ENCODE assay signal across 11 cellular contexts in the genomic region with DNA sequence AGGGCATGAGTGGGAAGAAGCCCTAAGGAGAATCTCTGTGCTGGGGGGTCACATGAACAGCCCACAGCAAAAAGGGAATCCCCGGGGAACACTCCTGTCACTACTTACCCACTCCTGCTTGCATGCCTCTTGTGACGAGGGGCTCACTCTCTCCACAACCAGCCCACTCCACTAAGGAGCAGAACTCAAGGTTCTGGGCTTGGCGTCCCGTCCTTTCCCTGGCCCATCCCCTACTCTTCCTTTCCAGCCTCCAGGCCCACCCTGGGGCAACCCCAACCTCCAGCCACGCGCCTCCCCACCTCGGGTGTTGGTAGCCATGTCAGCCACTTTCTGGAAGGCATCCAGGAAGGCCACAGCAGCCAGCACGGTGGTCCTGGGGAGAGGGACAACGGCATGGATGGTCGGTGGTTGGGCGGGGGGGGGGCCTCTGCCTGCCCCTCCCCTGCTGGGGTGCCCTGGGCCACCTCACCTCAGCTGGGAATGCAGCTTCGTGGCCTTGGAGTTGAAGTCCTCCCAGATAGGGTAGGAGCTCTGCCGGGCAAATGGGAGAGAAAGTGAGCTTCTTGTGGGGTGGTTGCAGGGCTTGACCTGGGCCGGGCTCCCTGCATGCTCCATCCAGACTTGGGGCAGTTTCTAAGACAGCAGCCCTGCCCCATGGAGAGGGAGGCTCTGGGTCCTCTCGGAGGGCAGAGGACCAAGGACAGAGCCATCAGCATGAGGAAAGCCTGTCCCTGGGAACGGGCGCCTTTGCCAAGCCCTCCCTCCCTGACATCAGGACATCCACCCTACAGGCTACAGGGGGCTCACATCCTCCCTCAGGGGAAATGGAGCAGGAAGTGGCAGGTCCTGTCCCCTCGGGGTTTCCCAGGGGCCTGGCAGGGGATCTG. TPM values are rescaled to one million over a fixed set of nuclear protein-coding genes. Genes with fewer than 3 reads are reported as not detected.
DNase-seq lines count a peak whose midpoint lies in the region; ATAC-seq and TF ChIP-seq lines count a peak whose summit lies in the region.
"Had no signal": no experiment of that assay in that cellular context is flagged by ENCODE, and none has a peak within 500 bp of the region (broad histone marks: within the 10 kb centered on the region; RNA-seq: fewer than 3 reads in every experiment).

No MANE protein-coding gene starts in this region.

- H3K9me3 ChIP-seq in SK-N-SH (no peaks in the 10 kb centered on the region), fibroblast of lung (ENCODE audit: control insufficient read depth, insufficient read depth, low read depth, low read length) (no peaks in the 10 kb centered on the region), osteoblast (ENCODE audit: low read depth, low read length) (no peaks in the 10 kb centered on the region), uterus (no peaks in the 10 kb centered on the region)

- intact Hi-C loops in uterus (cut with DNase I; ENCODE audit: low total_unique reads) = loop anchor here (2.0 kb wide), 1 partner anchor 90 kb away; no protein-coding TSS in a partner anchor
- intact Hi-C loops in activated T-helper 1 cell treated with anti-CD3 and anti-CD28 coated beads, Interleukin-12 subunit alpha, Interleukin-12 subunit beta, Interleukin-2, Interleukin-4 antibody, amounts not matched to agents 30 ng/mL and 10 ng/mL and 1 ng/mL, durations not matched to agents 14 hours and 24 hours and 36 hours (cut with micrococcal nuclease) = loop anchor here (1.0 kb wide), 1 partner anchor 91 kb away; no protein-coding TSS in a partner anchor

- H3K27ac ChIP-seq in SK-N-SH (ENCODE audit: low read depth in 2 of 2, low read length in 1 of 2) = no peak overlapping the region; a peak in 1 of 4 replicates
- H3K27ac ChIP-seq in fibroblast of lung (ENCODE audit: insufficient read depth, low read length) = peak overlapping the region; percentile 78
- peak overlapping the region; percentile 63 for H3K27ac ChIP-seq in osteoblast (ENCODE audit: low read depth, low read length)
- peak overlapping the region; percentile 85 to 97 for H3K27ac ChIP-seq in uterus

- H3K9ac ChIP-seq in SK-N-SH = no peak overlapping the region
- H3K9ac ChIP-seq in fibroblast of lung (ENCODE audit: insufficient read depth, low read length) = peak overlapping the region; percentile 62

- ATAC-seq in SK-N-SH treated with all-trans-retinoic acid at 6 μM for 48 hours = no peak
- ATAC-seq: activated naive CD8-positive, alpha-beta T cell treated with anti-CD3 and anti-CD28 coated beads, Interleukin-2, amount 50 U/mL, for 24 hours had no signal

- POLR2A ChIA-PET in SK-N-SH (lab: Yijun Ruan, JAX) (no interaction called here), GM10248 (lab: Yijun Ruan, JAX) (no interaction called here)

- H3K4me3 ChIP-seq in SK-N-SH (ENCODE audit: low read depth in 2 of 2, low read length in 1 of 2) = no peak overlapping the region
- H3K4me3 ChIP-seq in fibroblast of lung (replicated peaks in 1 of 4; ENCODE audit: control extremely low read depth in 1 of 4, insufficient read depth in 1 of 4, low read depth in 3 of 4, low read length in 4 of 4) = peak overlapping the region in 2 of 4 experiments; percentile 12 to 96
- H3K4me3 ChIP-seq in osteoblast (ENCODE audit: insufficient read depth, low read length) = no peak overlapping the region
- no peak overlapping the region for H3K4me3 ChIP-seq in uterus

- H3K27ac Mint-ChIP-seq in activated T-helper 1 cell treated with anti-CD3 and anti-CD28 coated beads, Interleukin-12 subunit alpha, Interleukin-12 subunit beta, Interleukin-2, Interleukin-4 antibody, amounts not matched to agents 30 ng/mL and 10 ng/mL and 1 ng/mL, durations not matched to agents 14 hours and 24 hours and 36 hours = no peak overlapping the region
- H3K27ac Mint-ChIP-seq: activated naive CD8-positive, alpha-beta T cell treated with anti-CD3 and anti-CD28 coated beads, Interleukin-2, amount 50 U/mL, for 24 hours; naive B cell had no signal

- WGBS in SK-N-SH (ENCODE audit: low lambda C conversion rate) = 72% methylated on average over 12 of the region's 18 CpGs

- H3F3A ChIP-seq in SK-N-SH (replicated peaks; ENCODE audit: insufficient read depth) = no peaks in the 10 kb centered on the region

- H2AFZ ChIP-seq in SK-N-SH (ENCODE audit: low read depth) (no peak overlapping the region), fibroblast of lung (ENCODE audit: low read length) (no peak overlapping the region), osteoblast (ENCODE audit: low read length) (no peak overlapping the region)

- no peak overlapping the region for H3K4me3 Mint-ChIP-seq in activated T-helper 1 cell treated with anti-CD3 and anti-CD28 coated beads, Interleukin-12 subunit alpha, Interleukin-12 subunit beta, Interleukin-2, Interleukin-4 antibody, amounts not matched to agents 30 ng/mL and 10 ng/mL and 1 ng/mL, durations not matched to agents 14 hours and 24 hours and 36 hours
- H3K4me3 Mint-ChIP-seq: activated naive CD8-positive, alpha-beta T cell treated with anti-CD3 and anti-CD28 coated beads, Interleukin-2, amount 50 U/mL, for 24 hours; naive B cell had no signal

- peaks cover 5% of the 10 kb centered on the region for H3K4me1 Mint-ChIP-seq in activated T-helper 1 cell treated with anti-CD3 and anti-CD28 coated beads, Interleukin-12 subunit alpha, Interleukin-12 subunit beta, Interleukin-2, Interleukin-4 antibody, amounts not matched to agents 30 ng/mL and 10 ng/mL and 1 ng/mL, durations not matched to agents 14 hours and 24 hours and 36 hours (ENCODE audit: low read depth)

- H4K20me1 ChIP-seq in SK-N-SH (ENCODE audit: insufficient read depth) (peaks cover 51% of the 10 kb centered on the region), fibroblast of lung (ENCODE audit: control insufficient read depth, extremely low read depth, insufficient read depth, low read length) (no peaks in the 10 kb centered on the region), osteoblast (ENCODE audit: insufficient read depth, low read length) (peaks cover 53% of the 10 kb centered on the region)

- peaks cover 15% of the 10 kb centered on the region for H3K27me3 Mint-ChIP-seq in activated T-helper 1 cell treated with anti-CD3 and anti-CD28 coated beads, Interleukin-12 subunit alpha, Interleukin-12 subunit beta, Interleukin-2, Interleukin-4 antibody, amounts not matched to agents 30 ng/mL and 10 ng/mL and 1 ng/mL, durations not matched to agents 14 hours and 24 hours and 36 hours (ENCODE audit: insufficient read depth)

- H3K36me3 Mint-ChIP-seq in activated T-helper 1 cell treated with anti-CD3 and anti-CD28 coated beads, Interleukin-12 subunit alpha, Interleukin-12 subunit beta, Interleukin-2, Interleukin-4 antibody, amounts not matched to agents 30 ng/mL and 10 ng/mL and 1 ng/mL, durations not matched to agents 14 hours and 24 hours and 36 hours (ENCODE audit: low read depth) = peaks cover 2% of the 10 kb centered on the region
- H3K36me3 Mint-ChIP-seq: naive B cell had no signal

- H3K4me1 ChIP-seq in SK-N-SH (ENCODE audit: control insufficient read depth in 1 of 2, insufficient read depth in 2 of 2, low read depth in 1 of 2, low read length in 1 of 2) (peaks cover 0 to 39% of the 10 kb centered on the region in 2 experiments; a peak in 1 of 4 replicates), fibroblast of lung (ENCODE audit: control insufficient read depth, extremely low read depth, insufficient read depth, low read length) (peaks cover 32% of the 10 kb centered on the region), osteoblast (ENCODE audit: insufficient read depth, low read length) (peaks cover 40% of the 10 kb centered on the region), uterus (peaks cover 21 to 37% of the 10 kb centered on the region in 2 donors)

- TF ChIP-seq RAD21 in SK-N-SH (IDR thresholded peaks at IDR 0.05; ENCODE audit: low read length) = no peak

- DNase-seq in SK-N-SH (no peak), fibroblast of lung (ENCODE audit: low read depth in 2 of 2) (no peak), osteoblast (ENCODE audit: insufficient read length, low spot score, missing footprints) (no peak), uterus (peak in 1 of 2 donors; percentile 17), GM10248 (ENCODE audit: extremely low spot score) (no peak), OCI-M1 (lab: John Stamatoyannopoulos, UW) (no peak)
- DNase-seq in activated T-helper 1 cell treated with anti-CD3 and anti-CD28 coated beads, Interleukin-12 subunit alpha, Interleukin-12 subunit beta, Interleukin-2, Interleukin-4 antibody, amounts not matched to agents 30 ng/mL and 10 ng/mL and 1 ng/mL, durations not matched to agents 14 hours and 24 hours and 36 hours (ENCODE audit: low spot score) = no peak
- DNase-seq: activated CD8-positive, alpha-beta memory T cell treated with anti-CD3 and anti-CD28 coated beads, Interleukin-2, amount 50 U/mL, for 4 hours; naive B cell had no signal

- no peaks in the 10 kb centered on the region for H3K9me2 ChIP-seq in SK-N-SH

- no peak for TF ChIP-seq POLR2A in uterus (IDR thresholded peaks at IDR 0.05)

- H3K27me3 ChIP-seq in SK-N-SH (ENCODE audit: insufficient read depth) = no peaks in the 10 kb centered on the region
- no peaks in the 10 kb centered on the region for H3K27me3 ChIP-seq in fibroblast of lung (ENCODE audit: control insufficient read depth, insufficient read depth, low read length)
- H3K27me3 ChIP-seq in osteoblast (ENCODE audit: insufficient read depth, low read length) = no peaks in the 10 kb centered on the region
- H3K27me3 ChIP-seq in uterus = no peaks in the 10 kb centered on the region

- no peak for TF ChIP-seq EP300 in SK-N-SH (IDR thresholded peaks at IDR 0.05; ENCODE audit: borderline replicate concordance in 1 of 2, low read depth in 1 of 2, low read length in 1 of 2)

- no peak for TF ChIP-seq CTCF in SK-N-SH (IDR thresholded peaks at IDR 0.05)
- TF ChIP-seq CTCF in fibroblast of lung (conservative IDR thresholded peaks at IDR 0.05 in 1 of 2, IDR thresholded peaks at IDR 0.05 in 1 of 2; ENCODE audit: low read depth in 1 of 2, low read length in 2 of 2) = no peak
- TF ChIP-seq CTCF in osteoblast (IDR thresholded peaks at IDR 0.05; ENCODE audit: extremely low read depth, low read depth, low read length) = no peak
- TF ChIP-seq CTCF in uterus (IDR thresholded peaks at IDR 0.05) = no peak
- TF ChIP-seq CTCF in GM10248 (IDR thresholded peaks at IDR 0.05; ENCODE audit: control extremely low read depth, extremely low read depth, low read depth, missing control alignments) = no peak

- H3K4me2 ChIP-seq in SK-N-SH = no peak overlapping the region
- peak overlapping the region; percentile 54 for H3K4me2 ChIP-seq in fibroblast of lung (ENCODE audit: extremely low read depth, insufficient read depth, low read length)
- H3K4me2 ChIP-seq in osteoblast (ENCODE audit: insufficient read depth, low read length) = peak overlapping the region; percentile 43

- CTCF ChIA-PET in SK-N-SH (lab: Yijun Ruan, JAX) = interaction anchor here (0.6 to 14.3 kb wide), 12 partner anchors 8 to 100 kb away, joined by 3 to 181 read pairs (median 4); no protein-coding TSS in a partner anchor
- CTCF ChIA-PET in GM10248 (lab: Yijun Ruan, JAX) = interaction anchor here (0.6 to 12.1 kb wide), 6 partner anchors 7 to 89 kb away, joined by 3 to 120 read pairs (median 3); no protein-coding TSS in a partner anchor

- no peaks in the 10 kb centered on the region for H3K9me3 Mint-ChIP-seq in activated T-helper 1 cell treated with anti-CD3 and anti-CD28 coated beads, Interleukin-12 subunit alpha, Interleukin-12 subunit beta, Interleukin-2, Interleukin-4 antibody, amounts not matched to agents 30 ng/mL and 10 ng/mL and 1 ng/mL, durations not matched to agents 14 hours and 24 hours and 36 hours
- H3K9me3 Mint-ChIP-seq: activated naive CD8-positive, alpha-beta T cell treated with anti-CD3 and anti-CD28 coated beads, Interleukin-2, amount 50 U/mL, for 24 hours; naive B cell had no signal

- H3K36me3 ChIP-seq in SK-N-SH (replicated peaks in 1 of 2; ENCODE audit: control insufficient read depth in 1 of 2, insufficient read depth in 2 of 2, low read length in 1 of 2) = peaks cover 17 to 51% of the 10 kb centered on the region in 2 experiments
- peaks cover 50% of the 10 kb centered on the region for H3K36me3 ChIP-seq in fibroblast of lung (ENCODE audit: control insufficient read depth, insufficient read depth, low read length)
- H3K36me3 ChIP-seq in osteoblast (ENCODE audit: insufficient read depth, low read length) = peaks cover 58% of the 10 kb centered on the region
- H3K36me3 ChIP-seq in uterus = no peaks in the 10 kb centered on the region

- peaks cover 57% of the 10 kb centered on the region for H3K79me2 ChIP-seq in SK-N-SH (ENCODE audit: insufficient read depth)
- H3K79me2 ChIP-seq in fibroblast of lung (ENCODE audit: control insufficient read depth, insufficient read depth, low read length) = peaks cover 86% of the 10 kb centered on the region
- peaks cover 97% of the 10 kb centered on the region for H3K79me2 ChIP-seq in osteoblast (ENCODE audit: insufficient read depth, low read length)

RNA-seq across cellular contexts. Expression of gene MTSS2, which starts 5.1 kb away (rescaled TPM):
- polyA plus RNA-seq in SK-N-SH (2012; rRNA removed) = 41.3 and 54.1 TPM in 2 replicates
- 25.3 and 37.7 TPM in 2 replicates for polyA plus RNA-seq in SK-N-SH (2012; cell fraction: cytosol; rRNA removed)
- polyA plus RNA-seq in SK-N-SH (2012; cell fraction: nucleus; rRNA removed) = 114 and 150 TPM in 2 replicates
- 81.7 and 126 TPM in 2 replicates for total RNA-seq in fibroblast of lung
- polyA plus RNA-seq in fibroblast of lung = 90.4 and 131 TPM in 2 replicates
- polyA plus RNA-seq in fibroblast of lung (2012) = 128 and 258 TPM in 2 replicates
- polyA minus RNA-seq in fibroblast of lung (ENCODE audit: low replicate concordance) = 86.5 and 259 TPM in 2 replicates
- 54.2 and 56.5 TPM in 2 replicates for total RNA-seq in osteoblast
- total RNA-seq in uterus = 100 to 1,000 TPM in 1 of 4 donors, 10 to 100 TPM in 3; 11.2 to 142 (median 18.2) TPM
- total RNA-seq in activated T-helper 1 cell treated with anti-CD3 and anti-CD28 coated beads, Interleukin-12 subunit alpha, Interleukin-12 subunit beta, Interleukin-2, Interleukin-4 antibody, amounts not matched to agents 30 ng/mL and 10 ng/mL and 1 ng/mL, durations not matched to agents 14 hours and 24 hours and 36 hours = 2.0 and 3.5 TPM in 2 replicates

RNA-seq across cellular contexts. Expression of gene IL34, which starts 34.4 kb away (rescaled TPM):
- polyA plus RNA-seq in SK-N-SH (2012; rRNA removed) (0.18 and 0.19 TPM in 2 replicates), fibroblast of lung (0.45 and 0.70 TPM in 2 replicates)
- polyA plus RNA-seq in SK-N-SH (2012; cell fraction: cytosol; rRNA removed) = 0.17 and 0.26 TPM in 2 replicates
- polyA plus RNA-seq in SK-N-SH (2012; cell fraction: nucleus; rRNA removed) = 0.27 and 0.36 TPM in 2 replicates
- total RNA-seq in fibroblast of lung (5.1 and 5.4 TPM in 2 replicates), osteoblast (5.6 and 9.4 TPM in 2 replicates), uterus (1 to 10 TPM in 3 of 4 donors, not detected in 1; 3.3 to 9.4 (median 9.0) TPM)
- 0.81 and 1.0 TPM in 2 replicates for polyA plus RNA-seq in fibroblast of lung (2012)
- 0.94 and 2.4 TPM in 2 replicates for polyA minus RNA-seq in fibroblast of lung (ENCODE audit: low replicate concordance)
- total RNA-seq in activated T-helper 1 cell treated with anti-CD3 and anti-CD28 coated beads, Interleukin-12 subunit alpha, Interleukin-12 subunit beta, Interleukin-2, Interleukin-4 antibody, amounts not matched to agents 30 ng/mL and 10 ng/mL and 1 ng/mL, durations not matched to agents 14 hours and 24 hours and 36 hours = not detected in 2 replicates

Comparison
In these comparisons a context has a peak if more than half of its experiments do, and no peak if none do; other contexts are left out.
1. H3K27ac ChIP-seq: peak in fibroblast of lung (single experiment), osteoblast (single experiment) and uterus (2 of 2); none in SK-N-SH (0 of 2).